Comparison of ENCODE assay signal across 1 cellular context in the genomic region with DNA sequence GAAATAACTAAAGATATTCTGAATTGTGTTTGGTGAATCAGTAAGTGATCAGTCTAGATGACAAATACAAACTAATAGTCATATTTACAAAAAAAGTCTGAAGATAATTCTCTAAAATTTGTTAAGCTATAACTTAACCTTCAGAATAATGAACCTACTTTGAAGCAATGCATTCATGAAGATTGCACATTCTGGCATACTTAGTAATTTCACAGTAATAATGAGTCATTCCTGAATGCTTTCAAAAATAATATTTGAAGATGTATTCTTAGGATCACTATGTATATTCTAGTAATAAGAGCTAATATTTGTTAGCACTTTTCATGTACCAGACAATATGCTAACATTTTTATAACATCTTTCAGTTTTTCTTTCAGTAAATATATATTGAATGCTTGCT.
TF ChIP-seq lines count a peak whose summit lies in the region.

No MANE protein-coding gene starts in this region.

TF ChIP-seq in IMR-90, 13 proteins besides CTCF, POLR2A, EP300 and RAD21 (continued from another document):
- TF ChIP-seq, protein P1, sequence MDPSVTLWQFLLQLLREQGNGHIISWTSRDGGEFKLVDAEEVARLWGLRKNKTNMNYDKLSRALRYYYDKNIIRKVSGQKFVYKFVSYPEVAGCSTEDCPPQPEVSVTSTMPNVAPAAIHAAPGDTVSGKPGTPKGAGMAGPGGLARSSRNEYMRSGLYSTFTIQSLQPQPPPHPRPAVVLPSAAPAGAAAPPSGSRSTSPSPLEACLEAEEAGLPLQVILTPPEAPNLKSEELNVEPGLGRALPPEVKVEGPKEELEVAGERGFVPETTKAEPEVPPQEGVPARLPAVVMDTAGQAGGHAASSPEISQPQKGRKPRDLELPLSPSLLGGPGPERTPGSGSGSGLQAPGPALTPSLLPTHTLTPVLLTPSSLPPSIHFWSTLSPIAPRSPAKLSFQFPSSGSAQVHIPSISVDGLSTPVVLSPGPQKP (IDR thresholded peaks at IDR 0.05; ENCODE audit: borderline replicate concordance, low read depth, low read length) = no peak
- peak; percentile 13; the same call in 1 of the 2 replicates for TF ChIP-seq FOS (IDR thresholded peaks at IDR 0.05; ENCODE audit: low read depth, low read length)
